ENCODE assay signal across 16 cellular contexts in the genomic region with DNA sequence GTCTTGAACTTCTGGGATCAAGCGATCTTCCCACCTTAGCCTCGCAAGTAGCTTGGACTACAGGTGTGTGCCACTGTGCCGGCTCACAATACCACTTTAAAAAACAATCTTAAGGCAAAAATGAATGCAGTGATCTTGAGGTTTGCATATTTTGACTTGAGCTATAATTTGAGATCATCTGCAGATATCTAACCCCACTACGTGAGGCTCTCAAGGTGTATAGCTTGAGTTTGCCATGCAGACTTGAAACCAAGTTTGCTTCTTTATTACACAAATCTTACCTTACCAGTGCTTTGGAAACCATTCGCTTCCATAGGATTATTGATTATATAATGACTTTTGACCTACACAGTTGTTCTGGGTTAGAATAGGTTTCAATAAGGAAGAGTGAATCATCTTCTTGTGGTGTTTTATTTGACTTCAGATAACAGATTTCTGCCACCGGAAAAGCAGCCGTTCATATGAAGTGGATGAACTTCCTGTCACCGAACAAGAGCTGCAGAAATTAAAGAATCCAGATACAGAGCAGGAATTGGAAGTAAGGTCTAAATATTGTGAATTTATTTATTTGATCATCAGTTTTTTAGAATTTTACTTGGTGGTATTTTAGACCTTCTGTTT.
DNase-seq lines count a peak whose midpoint lies in the region; ATAC-seq lines count a peak whose summit lies in the region.
"Had no signal": no experiment of that assay in that cellular context is flagged by ENCODE, and none has a peak within 500 bp of the region (broad histone marks: within the 10 kb centered on the region; RNA-seq: fewer than 3 reads in every experiment).

No MANE protein-coding gene starts in this region.

- peak; percentile 40 for ATAC-seq in central memory CD8-positive, alpha-beta T cell (replicated peaks; ENCODE audit: extremely low read depth, poor library complexity, severe bottlenecking)
- ATAC-seq: HCT116, pancreas had no signal

- H3K27ac Mint-ChIP-seq in activated CD4-positive, alpha-beta T cell treated with anti-CD3 and anti-CD28 coated beads, Interleukin-2, amount 10 ng/mL, durations not matched to agents 24 days and 14 days, result peak overlapping the region; percentile 61
- no peak overlapping the region for H3K27ac Mint-ChIP-seq in central memory CD8-positive, alpha-beta T cell (ENCODE audit: low read depth)

- peaks cover 46% of the 10 kb centered on the region for H3K4me1 Mint-ChIP-seq in activated CD4-positive, alpha-beta T cell treated with anti-CD3 and anti-CD28 coated beads, Interleukin-2, amount 10 ng/mL, durations not matched to agents 24 days and 14 days
- peaks cover 14% of the 10 kb centered on the region for H3K4me1 Mint-ChIP-seq in central memory CD8-positive, alpha-beta T cell

- H3K4me3 Mint-ChIP-seq in activated CD4-positive, alpha-beta T cell treated with anti-CD3 and anti-CD28 coated beads, Interleukin-2, amount 10 ng/mL, durations not matched to agents 24 days and 14 days, result peak overlapping the region; percentile 26
- no peak overlapping the region for H3K4me3 Mint-ChIP-seq in central memory CD8-positive, alpha-beta T cell

- peaks cover 33% of the 10 kb centered on the region for H3K9me3 Mint-ChIP-seq in activated CD4-positive, alpha-beta T cell treated with anti-CD3 and anti-CD28 coated beads, Interleukin-2, amount 10 ng/mL, durations not matched to agents 24 days and 14 days
- peaks cover 6% of the 10 kb centered on the region for H3K9me3 Mint-ChIP-seq in central memory CD8-positive, alpha-beta T cell

- peak; percentile 6 for DNase-seq in stimulated activated CD4-positive, alpha-beta T cell treated with anti-CD3 and anti-CD28 coated beads, Interleukin-2, amount 100 ng/mL, for 4 hours (ENCODE audit: low read depth)
- DNase-seq in stimulated activated CD4-positive, alpha-beta T cell treated with anti-CD3 and anti-CD28 coated beads, Interleukin-12 subunit alpha, Interleukin-12 subunit beta, amount 100 ng/mL, for 4 hours, result no peak
- DNase-seq in activated CD4-positive, alpha-beta T cell treated with anti-CD3 and anti-CD28 coated beads, Interleukin-2, amount 10 ng/mL, durations not matched to agents 24 days and 14 days, result peak; percentile 77
- no peak for DNase-seq in central memory CD8-positive, alpha-beta T cell (ENCODE audit: low spot score in 2 of 2)
- DNase-seq in glomerular visceral epithelial cell (ENCODE audit: extremely low spot score), result no peak
- DNase-seq in germinal center (ENCODE audit: low spot score), result no peak
- no peak for DNase-seq in kidney tubule cell (ENCODE audit: low spot score)
- no peak for DNase-seq in NCI-H510A (lab: John Stamatoyannopoulos, UW)
- DNase-seq: activated CD8-positive, alpha-beta memory T cell treated with anti-CD3 and anti-CD28 coated beads, Interleukin-2, amount 50 U/mL, for 48 hours; hippocampal formation; kidney glomerular epithelial cell; NCI-H2029; NCI-H524 treated with DMSO at 0.1 percent for 48 hours; pancreas; uterus had no signal

- intact Hi-C loops in activated CD4-positive, alpha-beta T cell treated with anti-CD3 and anti-CD28 coated beads, Interleukin-2, amount 10 ng/mL, durations not matched to agents 24 days and 14 days (cut with micrococcal nuclease), result loop anchor here (1.0 to 5.0 kb wide), 3 partner anchors 64 to 232 kb away; a partner anchor contains a TSS

- peaks cover 85% of the 10 kb centered on the region for H3K36me3 Mint-ChIP-seq in activated CD4-positive, alpha-beta T cell treated with anti-CD3 and anti-CD28 coated beads, Interleukin-2, amount 10 ng/mL, durations not matched to agents 24 days and 14 days (ENCODE audit: low read depth)
- H3K36me3 Mint-ChIP-seq in central memory CD8-positive, alpha-beta T cell (ENCODE audit: insufficient read depth), result peaks cover 47% of the 10 kb centered on the region

- no peaks in the 10 kb centered on the region for H3K27me3 Mint-ChIP-seq in activated CD4-positive, alpha-beta T cell treated with anti-CD3 and anti-CD28 coated beads, Interleukin-2, amount 10 ng/mL, durations not matched to agents 24 days and 14 days
- no peaks in the 10 kb centered on the region for H3K27me3 Mint-ChIP-seq in central memory CD8-positive, alpha-beta T cell

Comparison
In these comparisons a context has a peak if more than half of its experiments do, and no peak if none do; other contexts are left out.
1. DNase-seq: peak in stimulated activated CD4-positive, alpha-beta T cell treated with anti-CD3 and anti-CD28 coated beads, Interleukin-2, amount 100 ng/mL, for 4 hours (single experiment) and activated CD4-positive, alpha-beta T cell treated with anti-CD3 and anti-CD28 coated beads, Interleukin-2, amount 10 ng/mL, durations not matched to agents 24 days and 14 days (single experiment); none in stimulated activated CD4-positive, alpha-beta T cell treated with anti-CD3 and anti-CD28 coated beads, Interleukin-12 subunit alpha, Interleukin-12 subunit beta, amount 100 ng/mL, for 4 hours (single experiment), central memory CD8-positive, alpha-beta T cell (0 of 2), glomerular visceral epithelial cell (single experiment), germinal center (single experiment), kidney tubule cell (single experiment) and NCI-H510A (single experiment).